Comparison of ENCODE assay signal across 28 cellular contexts in genomic region chr5:137856201-137856600, GRCh38. TPM values are rescaled to one million over a fixed set of nuclear protein-coding genes. Genes with fewer than 3 reads are reported as not detected.
DNase-seq lines count a peak whose midpoint lies in the region; ATAC-seq and TF ChIP-seq lines count a peak whose summit lies in the region.
"Had no signal": no experiment of that assay in that cellular context is flagged by ENCODE, and none has a peak within 500 bp of the region (broad histone marks: within the 10 kb centered on the region; RNA-seq: fewer than 3 reads in every experiment).

No MANE protein-coding gene starts in this region.

- ATAC-seq in GM19395 (IDR thresholded peaks at IDR 0.05; ENCODE audit: unreplicated experiment) = peak; percentile 51
- ATAC-seq in HG03066 (IDR thresholded peaks at IDR 0.05; ENCODE audit: low read depth, unreplicated experiment) = peak; percentile 49
- no peak for ATAC-seq in GM21528 (IDR thresholded peaks at IDR 0.05; ENCODE audit: low FRiP score, unreplicated experiment)
- ATAC-seq in aorta (ENCODE audit: low FRiP score) = no peak
- ATAC-seq: activated T-cell treated with anti-CD3 and anti-CD28 coated beads, Interleukin-2, amount 50 U/mL, for 4 hours; esophagus mucosa; gastroesophageal sphincter had no signal

- H3K36me3 ChIP-seq in ascending aorta (no peaks in the 10 kb centered on the region), aorta (ENCODE audit: control insufficient read depth in 1 of 2, insufficient read depth in 2 of 2, low read length in 1 of 2) (no peaks in the 10 kb centered on the region)
- H3K36me3 ChIP-seq: BE2C, gastroesophageal sphincter, MG63, right atrium auricular region had no signal

- no peaks in the 10 kb centered on the region for H3K27me3 ChIP-seq in ascending aorta
- H3K27me3 ChIP-seq in aorta (ENCODE audit: control insufficient read depth in 1 of 2, insufficient read depth in 2 of 2, low read length in 1 of 2) = no peaks in the 10 kb centered on the region
- H3K27me3 ChIP-seq: BE2C, gastroesophageal sphincter, MG63, right atrium auricular region had no signal

- H3K4me1 ChIP-seq in ascending aorta (no peaks in the 10 kb centered on the region), aorta (ENCODE audit: control insufficient read depth in 1 of 2, insufficient read depth in 2 of 2, low read length in 2 of 2) (peaks cover 0 to 3% of the 10 kb centered on the region in 2 donors)
- H3K4me1 ChIP-seq: A549, BE2C had no signal

- WGBS in aorta, 2 donors = 82 to 83% methylated on average over 3 of the region's 3 CpGs

- peak; percentile 71 for DNase-seq in GM12865 (ENCODE audit: low read depth)
- peak; percentile 56 for DNase-seq in myocyte (ENCODE audit: low read depth)
- no peak for DNase-seq in stimulated activated CD4-positive, alpha-beta T cell treated with anti-CD3 and anti-CD28 coated beads, Interleukin-4, amount 100 ng/mL, for 24 hours
- DNase-seq in ascending aorta (ENCODE audit: low spot score in 2 of 2) = no peak
- no peak for DNase-seq in aorta
- DNase-seq: activated CD4-positive, CD25-positive, alpha-beta regulatory T cell treated with anti-CD3 and anti-CD28 coated beads, Interleukin-2, amount 50 U/mL, for 72 hours; activated naive CD4-positive, alpha-beta T cell treated with anti-CD3 and anti-CD28 coated beads, Interleukin-2, amount 10 ng/mL, durations not matched to agents 7 days and 5 days; activated T-cell treated with anti-CD3 and anti-CD28 coated beads, Interleukin-2, amount 50 U/mL, for 4 hours; BE2C; GOT3; IMR-90; MG63; NCI-H146; NCI-H2171; NCI-H69; Right ventricle myocardium superior had no signal

- H3K27ac ChIP-seq in ascending aorta (no peak overlapping the region), aorta (ENCODE audit: low read depth in 1 of 2, low read length in 2 of 2) (no peak overlapping the region)
- H3K27ac ChIP-seq: A549 had no signal

- intact Hi-C loops in ascending aorta (cut with DNase I) (no loop called here), aorta (cut with DNase I) (no loop called here)

- H3K4me3 ChIP-seq in GM12865 (ENCODE audit: low read depth, low read length) = no peak overlapping the region
- no peak overlapping the region for H3K4me3 ChIP-seq in ascending aorta
- H3K4me3 ChIP-seq in aorta (ENCODE audit: low read length in 2 of 2) = no peak overlapping the region
- H3K4me3 ChIP-seq: A549, gastroesophageal sphincter, MG63, right atrium auricular region had no signal

- TF ChIP-seq CTCF in GM12865 (IDR thresholded peaks at IDR 0.05; ENCODE audit: insufficient read depth, low read depth, low read length, missing control alignments) (no peak), ascending aorta (IDR thresholded peaks at IDR 0.05) (no peak)

- H3K9me3 ChIP-seq in ascending aorta (no peaks in the 10 kb centered on the region), aorta (ENCODE audit: control insufficient read depth, low read length) (no peaks in the 10 kb centered on the region)
- H3K9me3 ChIP-seq: A549, BE2C, gastroesophageal sphincter, MG63, right atrium auricular region had no signal

RNA-seq across cellular contexts. Expression of gene MYOT, which starts 11.5 kb away (rescaled TPM):
- total RNA-seq in myocyte (1.7 and 23.8 TPM in 2 replicates), ascending aorta (12.3 TPM), aorta (1 to 10 TPM; 4.0 to 7.1 TPM)
- 1.00 TPM for polyA plus RNA-seq in myocyte (2012)
- polyA plus RNA-seq in aorta = 1 to 10 TPM in 1 of 2 donors, under 1 TPM in 1; 0.26 to 6.3 TPM
- total RNA-seq: activated T-cell treated with anti-CD3 and anti-CD28 coated beads, Interleukin-2, amount 50 U/mL, for 4 hours; astrocyte; esophagus mucosa; IMR-90; kidney epithelial cell; lung microvascular endothelial cell had no signal
- polyA plus RNA-seq: IMR-90 had no signal

RNA-seq across cellular contexts. Expression of gene PKD2L2, which starts 33.1 kb away (rescaled TPM):
- total RNA-seq in myocyte = not detected in 2 replicates
- 0.04 TPM for polyA plus RNA-seq in myocyte (2012)
- total RNA-seq in ascending aorta = not detected
- total RNA-seq in aorta = not detected
- not detected for polyA plus RNA-seq in aorta
- total RNA-seq: activated T-cell treated with anti-CD3 and anti-CD28 coated beads, Interleukin-2, amount 50 U/mL, for 4 hours; astrocyte; esophagus mucosa; IMR-90; kidney epithelial cell; lung microvascular endothelial cell; omental fat pad; right atrium auricular region; subcutaneous adipose tissue had no signal
- polyA plus RNA-seq: IMR-90 had no signal

Comparison
In these comparisons a context has a peak if more than half of its experiments do, and no peak if none do; other contexts are left out.
1. DNase-seq: peak in GM12865 (single experiment) and myocyte (single experiment); none in stimulated activated CD4-positive, alpha-beta T cell treated with anti-CD3 and anti-CD28 coated beads, Interleukin-4, amount 100 ng/mL, for 24 hours (single experiment), ascending aorta (0 of 2) and aorta (0 of 2).
2. ATAC-seq: peak in GM19395 (single experiment) and HG03066 (single experiment); none in GM21528 (single experiment) and aorta (single experiment).